ENCODE assay signal across 8 cellular contexts in genomic region chr1:62439652-62440371, GRCh38. TPM values are rescaled to one million over a fixed set of nuclear protein-coding genes. Genes with fewer than 3 reads are reported as not detected.
DNase-seq lines count a peak whose midpoint lies in the region; ATAC-seq and TF ChIP-seq lines count a peak whose summit lies in the region.

No MANE protein-coding gene starts in this region.

- H3K4me1 ChIP-seq in neural progenitor cell: peaks cover 20% of the 10 kb centered on the region
- peaks cover 0 to 24% (median 5%) of the 10 kb centered on the region in 4 donors for H3K4me1 ChIP-seq in Peyer's patch
- peaks cover 22 to 60% (median 46%) of the 10 kb centered on the region in 6 donors for H3K4me1 ChIP-seq in spleen
- peaks cover 24% of the 10 kb centered on the region for H3K4me1 ChIP-seq in mucosa of descending colon (ENCODE audit: low read depth)

- H3K4me1 Mint-ChIP-seq in activated CD4-positive, alpha-beta T cell treated with anti-CD3 and anti-CD28 coated beads, Interleukin-2, amount 10 ng/mL, durations not matched to agents 24 days and 14 days: peaks cover 36% of the 10 kb centered on the region
- H3K4me1 Mint-ChIP-seq in neural progenitor cell: peaks cover 19% of the 10 kb centered on the region

- H3K9me3 ChIP-seq in WERI-Rb-1 (ENCODE audit: severe bottlenecking) (no peaks in the 10 kb centered on the region), neural progenitor cell (ENCODE audit: low read depth) (no peaks in the 10 kb centered on the region), Peyer's patch (no peaks in the 10 kb centered on the region), spleen (no peaks in the 10 kb centered on the region), mucosa of descending colon (no peaks in the 10 kb centered on the region)

- H3K27ac ChIP-seq in WERI-Rb-1 (no peak overlapping the region), neural progenitor cell (no peak overlapping the region), Peyer's patch (no peak overlapping the region), spleen (no peak overlapping the region)

- peak overlapping the region; percentile 91 for H3K4me2 ChIP-seq in neural progenitor cell

- H2AFZ ChIP-seq in neural progenitor cell (replicated peaks): no peak overlapping the region

- TF ChIP-seq POLR2A in Peyer's patch (IDR thresholded peaks at IDR 0.05) (no peak), spleen (IDR thresholded peaks at IDR 0.05) (no peak)

- H3K4me3 ChIP-seq in WERI-Rb-1 (ENCODE audit: low read depth, low read length) (peak overlapping the region; percentile 7; the same call in 1 of the 2 replicates), neural progenitor cell (peak overlapping the region; percentile 92), Peyer's patch (no peak overlapping the region), spleen (peak overlapping the region in 1 of 8 donors; percentile 96), mucosa of descending colon (no peak overlapping the region)

- H3K9me3 Mint-ChIP-seq in activated CD4-positive, alpha-beta T cell treated with anti-CD3 and anti-CD28 coated beads, Interleukin-2, amount 10 ng/mL, durations not matched to agents 24 days and 14 days: no peaks in the 10 kb centered on the region
- H3K9me3 Mint-ChIP-seq in neural progenitor cell: no peaks in the 10 kb centered on the region

- peaks cover 43% of the 10 kb centered on the region for H4K20me1 ChIP-seq in neural progenitor cell (ENCODE audit: low read depth)

- peak overlapping the region; percentile 89 for H3K4me3 Mint-ChIP-seq in activated CD4-positive, alpha-beta T cell treated with anti-CD3 and anti-CD28 coated beads, Interleukin-2, amount 10 ng/mL, durations not matched to agents 24 days and 14 days
- H3K4me3 Mint-ChIP-seq in neural progenitor cell: peak overlapping the region; percentile 95

- no peaks in the 10 kb centered on the region for H3K27me3 Mint-ChIP-seq in activated CD4-positive, alpha-beta T cell treated with anti-CD3 and anti-CD28 coated beads, Interleukin-2, amount 10 ng/mL, durations not matched to agents 24 days and 14 days
- peaks cover 11% of the 10 kb centered on the region for H3K27me3 Mint-ChIP-seq in neural progenitor cell (ENCODE audit: insufficient read depth, low read depth)

- H3F3A ChIP-seq in neural progenitor cell (ENCODE audit: low read depth): peaks cover 33% of the 10 kb centered on the region

- H3K27me3 ChIP-seq in WERI-Rb-1 (ENCODE audit: insufficient read depth, low read depth, severe bottlenecking) (no peaks in the 10 kb centered on the region), neural progenitor cell (no peaks in the 10 kb centered on the region), Peyer's patch (no peaks in the 10 kb centered on the region), spleen (replicated peaks in 1 of 7) (no peaks in the 10 kb centered on the region)

- no peak for TF ChIP-seq CTCF in WERI-Rb-1 (IDR thresholded peaks at IDR 0.05; ENCODE audit: low read depth, low read length)
- TF ChIP-seq CTCF in neural progenitor cell (IDR thresholded peaks at IDR 0.05): no peak
- no peak for TF ChIP-seq CTCF in Peyer's patch (IDR thresholded peaks at IDR 0.05)
- no peak for TF ChIP-seq CTCF in spleen (IDR thresholded peaks at IDR 0.05 in 8 of 11, conservative IDR thresholded peaks at IDR 0.05 in 3 of 11)
- no peak for TF ChIP-seq CTCF in mucosa of descending colon (IDR thresholded peaks at IDR 0.05)

- H3K27ac Mint-ChIP-seq in activated CD4-positive, alpha-beta T cell treated with anti-CD3 and anti-CD28 coated beads, Interleukin-2, amount 10 ng/mL, durations not matched to agents 24 days and 14 days: peak overlapping the region; percentile 65
- no peak overlapping the region for H3K27ac Mint-ChIP-seq in neural progenitor cell

- H3K36me3 Mint-ChIP-seq in activated CD4-positive, alpha-beta T cell treated with anti-CD3 and anti-CD28 coated beads, Interleukin-2, amount 10 ng/mL, durations not matched to agents 24 days and 14 days (ENCODE audit: low read depth): peaks cover 37% of the 10 kb centered on the region
- H3K36me3 Mint-ChIP-seq in neural progenitor cell: peaks cover 22% of the 10 kb centered on the region

- ATAC-seq in HG03066 (IDR thresholded peaks at IDR 0.05; ENCODE audit: low read depth, unreplicated experiment) (peak; percentile 29), mucosa of descending colon (no peak)

- peaks cover 83% of the 10 kb centered on the region for H3K79me2 ChIP-seq in neural progenitor cell (ENCODE audit: low read depth)

- H3K9ac ChIP-seq in neural progenitor cell: peak overlapping the region; percentile 0

- peaks cover 68% of the 10 kb centered on the region for H3K36me3 ChIP-seq in WERI-Rb-1
- H3K36me3 ChIP-seq in neural progenitor cell: peaks cover 37% of the 10 kb centered on the region
- peaks cover 0 to 32% (median 0%) of the 10 kb centered on the region in 3 donors for H3K36me3 ChIP-seq in Peyer's patch
- peaks cover 0 to 46% (median 19%) of the 10 kb centered on the region in 6 donors for H3K36me3 ChIP-seq in spleen
- peaks cover 7% of the 10 kb centered on the region for H3K36me3 ChIP-seq in mucosa of descending colon (ENCODE audit: low read depth)

- 54 to 77% (median 63%) methylated on average over 4 of the region's 4 CpGs for WGBS in spleen, 5 donors

- no peak for DNase-seq in activated CD4-positive, alpha-beta T cell treated with anti-CD3 and anti-CD28 coated beads, Interleukin-2, amount 10 ng/mL, durations not matched to agents 24 days and 14 days
- DNase-seq in activated CD4-positive, alpha-beta T cell treated with anti-CD3 and anti-CD28 coated beads for 1 hour: no peak
- DNase-seq in WERI-Rb-1 (no peak), neural progenitor cell (ENCODE audit: low spot score) (no peak), Peyer's patch (no peak), spleen (no peak), mucosa of descending colon (no peak)

- intact Hi-C loops in activated CD4-positive, alpha-beta T cell treated with anti-CD3 and anti-CD28 coated beads, Interleukin-2, amount 10 ng/mL, durations not matched to agents 24 days and 14 days (cut with micrococcal nuclease): loop anchor here (2.0 to 10.0 kb wide), 5 partner anchors 698 to 1365 kb away; partner anchors contain the start of genes ALG6, EFCAB7, ITGB3BP and PATJ
- intact Hi-C loops in spleen (cut with DNase I; ENCODE audit: low total_unique reads): no loop called here
- intact Hi-C loops in mucosa of descending colon (cut with DNase I, micrococcal nuclease): no loop called here

RNA-seq across cellular contexts. Expression of gene USP1, which starts 3.0 kb away (rescaled TPM):
- 77.4 and 81.5 TPM in 2 replicates for total RNA-seq in activated CD4-positive, alpha-beta T cell treated with anti-CD3 and anti-CD28 coated beads, Interleukin-2, amount 10 ng/mL, durations not matched to agents 24 days and 14 days
- 67.7 and 106 TPM in 2 replicates for total RNA-seq in neural progenitor cell (ENCODE audit: low replicate concordance)
- 10 to 100 TPM; 13.8 to 23.9 (median 20.6) TPM for total RNA-seq in Peyer's patch
- 10 to 100 TPM; 24.6 to 29.6 (median 26.4) TPM for total RNA-seq in spleen
- 10 to 100 TPM in 2 of 3 donors, 1 to 10 TPM in 1; 9.2 to 16.7 (median 13.5) TPM for polyA plus RNA-seq in spleen
- 10 to 100 TPM; 21.9 to 27.8 (median 26.5) TPM for total RNA-seq in mucosa of descending colon

Comparison
In these comparisons a context has a peak if more than half of its experiments do, and no peak if none do; other contexts are left out.
1. H3K4me3 ChIP-seq: peak in WERI-Rb-1 (single experiment) and neural progenitor cell (single experiment); none in Peyer's patch (0 of 4) and mucosa of descending colon (single experiment).